24 cellular contexts compared by ENCODE assay signal in genomic region chr17:52156576-52156975, GRCh38. TPM values are rescaled to one million over a fixed set of nuclear protein-coding genes. Genes with fewer than 3 reads are reported as not detected.
A peak's percentile ranks its signal among the peaks of the same experiment; 100 is the strongest.
DNase-seq lines count a peak whose midpoint lies in the region; ATAC-seq, FAIRE-seq and TF ChIP-seq lines count a peak whose summit lies in the region.
"Had no signal": no experiment of that assay in that cellular context is flagged by ENCODE, and none has a peak within 500 bp of the region (broad histone marks: within the 10 kb centered on the region; RNA-seq: fewer than 3 reads in every experiment).

No MANE protein-coding gene starts in this region.

- no peak for TF ChIP-seq RAD21 in H1 (IDR thresholded peaks at IDR 0.05 in 1 of 2, conservative IDR thresholded peaks at IDR 0.05 in 1 of 2; ENCODE audit: low read depth in 2 of 2, low read length in 2 of 2)

- no peak overlapping the region for H3K9ac ChIP-seq in H1 (replicated peaks in 1 of 4; ENCODE audit: extremely low read depth in 1 of 4, low read depth in 3 of 4, low read length in 3 of 4)

- 58% methylated on average over 2 of the region's 2 CpGs; no CpG with 5 or more reads in 1 of the 2 experiments for WGBS in H1 (ENCODE audit: extremely low coverage in 1 of 2, insufficient coverage in 1 of 2, insufficient read length in 1 of 2, insufficient replicate concordance in 2 of 2, low coverage in 1 of 2, low lambda C conversion rate in 2 of 2, missing lambda C conversion rate in 1 of 2), 2 experiments
- WGBS in hepatocyte (ENCODE audit: low lambda C conversion rate, missing lambda C conversion rate) = 60% methylated on average over 2 of the region's 2 CpGs

- H3K36me3 Mint-ChIP-seq in nephron progenitor cell (ENCODE audit: low read depth) = no peaks in the 10 kb centered on the region
- H3K36me3 Mint-ChIP-seq: CD8-positive, alpha-beta T cell had no signal

- peaks cover 3% of the 10 kb centered on the region for H3K9me3 Mint-ChIP-seq in nephron progenitor cell
- H3K9me3 Mint-ChIP-seq: CD8-positive, alpha-beta T cell had no signal

- CTCF ChIA-PET in H1 (lab: Charles Lee; ENCODE audit: partially characterized antibody) = no interaction called here

- H3K79me1 ChIP-seq in H1 (ENCODE audit: low read depth, low read length) = no peaks in the 10 kb centered on the region

- no peak overlapping the region for H2BK20ac ChIP-seq in H1 (ENCODE audit: low read length)

- H3K9me3 ChIP-seq in H1 (ENCODE audit: insufficient read depth in 2 of 2, low read depth in 1 of 2, low read length in 1 of 2) (no peaks in the 10 kb centered on the region), hepatocyte (ENCODE audit: low read depth) (no peaks in the 10 kb centered on the region)

- TF ChIP-seq CTCF in H1 (IDR thresholded peaks at IDR 0.05; ENCODE audit: control extremely low read depth in 1 of 3, insufficient read depth in 1 of 3, low read depth in 1 of 3, low read length in 3 of 3) (no peak), nephron progenitor cell (IDR thresholded peaks at IDR 0.05) (no peak), hepatocyte (IDR thresholded peaks at IDR 0.05; ENCODE audit: poor library complexity) (no peak)

- no peak overlapping the region for H2BK15ac ChIP-seq in H1 (ENCODE audit: low read length)

- peaks cover 20% of the 10 kb centered on the region; the same call in 1 of the 2 replicates for H3K23me2 ChIP-seq in H1 (ENCODE audit: low read depth, low read length)

- no peaks in the 10 kb centered on the region for H4K20me1 ChIP-seq in H1 (replicated peaks in 1 of 2; ENCODE audit: control insufficient read depth in 1 of 2, insufficient read depth in 2 of 2, low read length in 2 of 2)
- H4K20me1 ChIP-seq in hepatocyte (ENCODE audit: insufficient read depth, poor library complexity, severe bottlenecking) = no peaks in the 10 kb centered on the region

- peaks cover 34 to 50% (median 42%) of the 10 kb centered on the region in 4 experiments for H3K27me3 ChIP-seq in H1 (replicated peaks in 1 of 4; ENCODE audit: control insufficient read depth in 3 of 4, extremely low read depth in 1 of 4, insufficient read depth in 3 of 4, low read length in 3 of 4)
- peaks cover 85% of the 10 kb centered on the region for H3K27me3 ChIP-seq in hepatocyte

- H3K56ac ChIP-seq in H1 (replicated peaks; ENCODE audit: insufficient read length, low read depth, low read length) = no peak overlapping the region

- no peak overlapping the region for H2BK5ac ChIP-seq in H1 (ENCODE audit: low read depth, low read length)

- peaks cover 12% of the 10 kb centered on the region for H3K4me1 Mint-ChIP-seq in nephron progenitor cell

- no peak overlapping the region for H3K27ac Mint-ChIP-seq in nephron progenitor cell
- H3K27ac Mint-ChIP-seq: CD8-positive, alpha-beta T cell had no signal

- H2BK120ac ChIP-seq in H1 (replicated peaks; ENCODE audit: low read depth, low read length) = no peak overlapping the region

- H3K79me2 ChIP-seq in H1 (ENCODE audit: control insufficient read depth in 1 of 2, insufficient read depth in 2 of 2, low read length in 2 of 2) (no peaks in the 10 kb centered on the region), hepatocyte (no peaks in the 10 kb centered on the region)

- H3K27ac ChIP-seq in H1 (ENCODE audit: low read depth, low read length) (no peak overlapping the region), hepatocyte (no peak overlapping the region)
- H3K27ac ChIP-seq: HL-60 had no signal

- H3K9me2 ChIP-seq in hepatocyte (replicated peaks; ENCODE audit: insufficient read depth) = no peaks in the 10 kb centered on the region

- H3K4ac ChIP-seq in H1 (replicated peaks; ENCODE audit: insufficient read length, low read depth, low read length) = no peak overlapping the region

- H3K14ac ChIP-seq in H1 (ENCODE audit: insufficient read length) = no peak overlapping the region

- POLR2A ChIA-PET in H1 (lab: Charles Lee; ENCODE audit: partially characterized antibody) = no interaction called here

- H3K4me1 ChIP-seq in H1 (replicated peaks in 1 of 4; ENCODE audit: control insufficient read depth in 3 of 4, insufficient read depth in 4 of 4, low read length in 3 of 4) (peaks cover 0 to 6% (median 2%) of the 10 kb centered on the region in 4 experiments; a peak in 4 of 7 replicates), hepatocyte (ENCODE audit: insufficient read depth) (no peaks in the 10 kb centered on the region)

- no peak for TF ChIP-seq EP300 in H1 (IDR thresholded peaks at IDR 0.05; ENCODE audit: borderline replicate concordance in 1 of 2, low read depth in 2 of 2, low read length in 2 of 2)

- peak; percentile 82 for DNase-seq in G401 (ENCODE audit: low spot score)
- DNase-seq in NCI-H446 treated with DMSO at 0.1 percent for 48 hours (lab: John Stamatoyannopoulos, UW) = peak; percentile 69
- no peak for DNase-seq in H1 (ENCODE audit: low read depth in 1 of 2, low spot score in 2 of 2)
- DNase-seq in nephron progenitor cell = no peak
- no peak for DNase-seq in NCI-H187 (lab: John Stamatoyannopoulos, UW)
- DNase-seq in hepatocyte (ENCODE audit: low spot score) = no peak
- no peak for DNase-seq in SK-N-DZ (ENCODE audit: low spot score)
- DNase-seq: AML-193; CD8-positive, alpha-beta T cell; GF-D8; KBM-7; MM.1S; NCI-H1048; NCI-H1436; NCI-H2081; NCI-H2171; NCI-H526 treated with DMSO at 0.1 percent for 48 hours; Right ventricle myocardium superior had no signal

- H3K23ac ChIP-seq in H1 (ENCODE audit: insufficient read length) = no peak overlapping the region

- in situ Hi-C loops in G401 (cut with HindIII; ENCODE audit: low sequenced_read_pairs) = no loop called here

- no peak overlapping the region for H4K91ac ChIP-seq in H1 (replicated peaks; ENCODE audit: insufficient read length, low read length)

- H4K8ac ChIP-seq in H1 (ENCODE audit: extremely low read depth, insufficient read depth, low read length) = no peak overlapping the region

- H4K5ac ChIP-seq in H1 (ENCODE audit: insufficient read length, low read depth, low read length) = no peak overlapping the region

- TF ChIP-seq POLR2A in H1 (IDR thresholded peaks at IDR 0.05; ENCODE audit: control extremely low read depth in 1 of 2, low read depth in 2 of 2, low read length in 2 of 2) = no peak

- no peak overlapping the region for H2BK12ac ChIP-seq in H1 (ENCODE audit: low read depth, low read length)

- FAIRE-seq in H1 (lab: Jason Lieb, UNC) = no peak

- H3K4me3 ChIP-seq in H1 (ENCODE audit: extremely low read depth in 1 of 4, insufficient read depth in 2 of 4, low read depth in 3 of 4, low read length in 4 of 4) (peak overlapping the region in 1 of 4 experiments; percentile 75; a peak in 1 of 8 replicates), hepatocyte (no peak overlapping the region)

- H3K27me3 Mint-ChIP-seq in nephron progenitor cell (ENCODE audit: low read depth, poor library complexity) = peaks cover 89% of the 10 kb centered on the region

- ATAC-seq in GM18519 (IDR thresholded peaks at IDR 0.05; ENCODE audit: low FRiP score, unreplicated experiment) = no peak
- ATAC-seq: CD8-positive, alpha-beta T cell had no signal

- H3K4me3 Mint-ChIP-seq in nephron progenitor cell = peak overlapping the region; percentile 23
- H3K4me3 Mint-ChIP-seq: CD8-positive, alpha-beta T cell had no signal

- H3K36me3 ChIP-seq in H1 (ENCODE audit: control insufficient read depth in 2 of 4, insufficient read depth in 4 of 4, low read length in 3 of 4) (no peaks in the 10 kb centered on the region), hepatocyte (replicated peaks; ENCODE audit: insufficient read depth, low read depth) (no peaks in the 10 kb centered on the region)

- no peak overlapping the region for H3K18ac ChIP-seq in H1 (ENCODE audit: extremely low read depth, low read length)

- H2AK5ac ChIP-seq in H1 (ENCODE audit: low read depth, low read length) = no peak overlapping the region

- H2AFZ ChIP-seq in H1 (ENCODE audit: low read length) = no peak overlapping the region
- no peak overlapping the region for H2AFZ ChIP-seq in hepatocyte

- H3K4me2 ChIP-seq in H1 (ENCODE audit: insufficient read depth in 1 of 2, low read depth in 2 of 2, low read length in 2 of 2) (peak overlapping the region; percentile 91 to 97), hepatocyte (no peak overlapping the region)

TF ChIP-seq in H1, 55 proteins besides CTCF, POLR2A, EP300 and RAD21:
- TF ChIP-seq TEAD4 (IDR thresholded peaks at IDR 0.05; ENCODE audit: low read depth, low read length) = no peak
- no peak for TF ChIP-seq CHD2 (IDR thresholded peaks at IDR 0.05; ENCODE audit: low read length)
- no peak for TF ChIP-seq NRF1 (IDR thresholded peaks at IDR 0.05; ENCODE audit: low read depth, low read length)
- no peak for TF ChIP-seq RFX5 (IDR thresholded peaks at IDR 0.05; ENCODE audit: borderline replicate concordance, low read depth, low read length)
- TF ChIP-seq CTBP2 (IDR thresholded peaks at IDR 0.05; ENCODE audit: borderline replicate concordance, insufficient read depth, insufficient read length, low read length) = no peak
TF ChIP-seq in H1: peak in this region for 0.

RNA-seq across cellular contexts. Expression of gene CA10, which starts 1.9 kb away (rescaled TPM):
- total RNA-seq in G401 (2014; rRNA removed; shearing (Covaris generic)) = not detected in 2 replicates
- total RNA-seq in H1 (2021; fragmentation: NEBNext Ultra II Directional; extraction: Animal tissue kit (Norgen Biotek cat#: 25700)) = 0.63 and 0.96 TPM in 2 replicates
- polyA plus RNA-seq in H1 (2011; rRNA removed) = 0.60 and 0.75 TPM in 2 replicates
- 0.71 TPM for polyA plus RNA-seq in H1 (2011; cell fraction: cytosol; rRNA removed)
- 0.51 TPM for polyA plus RNA-seq in H1 (2011; cell fraction: nucleus; rRNA removed)
- 0.29 to 0.68 TPM (median 0.52 TPM) in 4 replicates for polyA plus RNA-seq in H1 (2012, experiment 1 of 2)
- 0.07 TPM for polyA plus RNA-seq in H1 (2012, experiment 2 of 2)
- polyA plus RNA-seq in H1 (2013, experiment 1 of 2) = 0.85 TPM
- polyA plus RNA-seq in H1 (2013, experiment 2 of 2) = 1.1 TPM
- polyA minus RNA-seq in H1 (2011; rRNA and poly(A)+ RNA removed) = 0.56 and 1.2 TPM in 2 replicates
- 0.73 TPM for polyA minus RNA-seq in H1 (2011; cell fraction: cytosol; rRNA and poly(A)+ RNA removed)
- 2.1 TPM for polyA minus RNA-seq in H1 (2011; cell fraction: nucleus; rRNA and poly(A)+ RNA removed)
- 0.20 and 0.33 TPM in 2 replicates for total RNA-seq in hepatocyte
- polyA plus RNA-seq in hepatocyte = not detected in 2 replicates
- polyA plus RNA-seq in SK-N-DZ (2014; cell fraction: cytosol; rRNA removed) = not detected in 2 replicates
- not detected in 2 replicates for polyA plus RNA-seq in SK-N-DZ (2014; cell fraction: nucleus; rRNA removed)
- total RNA-seq: A172; CD8-positive, alpha-beta T cell; HT-29; Right ventricle myocardium superior; SK-MEL-5 had no signal
- polyA plus RNA-seq: AG04450 had no signal

Comparison
In these comparisons a context has a peak if more than half of its experiments do, and no peak if none do; other contexts are left out.
1. DNase-seq: peak in G401 (single experiment) and NCI-H446 treated with DMSO at 0.1 percent for 48 hours (single experiment); none in H1 (0 of 2), nephron progenitor cell (single experiment), NCI-H187 (0 of 2), hepatocyte (single experiment) and SK-N-DZ (single experiment).